23 cellular contexts compared by ENCODE assay signal in genomic region chr5:91417219-91417618, GRCh38. TPM values are rescaled to one million over a fixed set of nuclear protein-coding genes. Genes with fewer than 3 reads are reported as not detected.
DNase-seq lines count a peak whose midpoint lies in the region; ATAC-seq and TF ChIP-seq lines count a peak whose summit lies in the region.
"Had no signal": no experiment of that assay in that cellular context is flagged by ENCODE, and none has a peak within 500 bp of the region (broad histone marks: within the 10 kb centered on the region; RNA-seq: fewer than 3 reads in every experiment).

No MANE protein-coding gene starts in this region.

- no peak for TF ChIP-seq CTCF in WTC11 (IDR thresholded peaks at IDR 0.05)
- TF ChIP-seq CTCF in fibroblast of mammary gland (conservative IDR thresholded peaks at IDR 0.05; ENCODE audit: control insufficient read depth, insufficient read depth, low read depth, low read length), result no peak

- POLR2A ChIA-PET in WTC11 (lab: Charles Lee), result interaction anchor here (0.7 kb wide), 1 partner anchor 294 kb away, joined by 7 read pairs; no protein-coding TSS in a partner anchor

- ATAC-seq in WTC11 (no peak), GM21528 (IDR thresholded peaks at IDR 0.05; ENCODE audit: low FRiP score, unreplicated experiment) (no peak)
- ATAC-seq in activated T-helper 17 cell treated with anti-CD3 and anti-CD28 coated beads, Interleukin-2, amount 50 U/mL, for 72 hours (replicated peaks), result no peak
- ATAC-seq in effector memory CD8-positive, alpha-beta T cell (replicated peaks), result no peak
- no peak for ATAC-seq in activated CD4-positive, CD25-positive, alpha-beta regulatory T cell treated with anti-CD3 and anti-CD28 coated beads, Interleukin-2, amount 50 U/mL, for 24 hours
- ATAC-seq: natural killer cell treated with Interleukin-12 subunit alpha and Interleukin-12 subunit beta and Interleukin-15 and Interleukin-18, amount 100 ng/mL, for 72 hours had no signal

- H3K4me1 Mint-ChIP-seq in WTC11, result peaks cover 21% of the 10 kb centered on the region
- H3K4me1 Mint-ChIP-seq in activated T-helper 17 cell treated with anti-CD3 and anti-CD28 coated beads, Interleukin-2, amount 50 U/mL, for 72 hours, result no peaks in the 10 kb centered on the region
- peaks cover 1 to 17% of the 10 kb centered on the region in 2 donors for H3K4me1 Mint-ChIP-seq in effector memory CD8-positive, alpha-beta T cell (ENCODE audit: low read depth in 2 of 2)

- CTCF ChIA-PET in WTC11 (lab: Charles Lee), result interaction anchor here (1.0 to 6.8 kb wide), 3 partner anchors 32 to 197 kb away, joined by 3 to 109 read pairs (median 35); partner anchors contain the start of gene ARRDC3

- no peak overlapping the region for H3K4me3 Mint-ChIP-seq in WTC11
- H3K4me3 Mint-ChIP-seq in activated T-helper 17 cell treated with anti-CD3 and anti-CD28 coated beads, Interleukin-2, amount 50 U/mL, for 72 hours, result no peak overlapping the region
- no peak overlapping the region for H3K4me3 Mint-ChIP-seq in effector memory CD8-positive, alpha-beta T cell
- H3K4me3 Mint-ChIP-seq: activated naive CD8-positive, alpha-beta T cell treated with anti-CD3 and anti-CD28 coated beads, Interleukin-2, amount 10 ng/mL, durations not matched to agents 7 days and 5 days; CD4-positive, CD25-positive, alpha-beta regulatory T cell; HFFc6; natural killer cell treated with Interleukin-12 subunit alpha and Interleukin-12 subunit beta and Interleukin-15 and Interleukin-18, amount 100 ng/mL, for 72 hours had no signal

- H3K4me3 ChIP-seq in fibroblast of mammary gland (ENCODE audit: control insufficient read depth, low read depth, low read length), result no peak overlapping the region
- H3K4me3 ChIP-seq: suprapubic skin, uterus had no signal

- no peaks in the 10 kb centered on the region for H3K36me3 Mint-ChIP-seq in WTC11
- H3K36me3 Mint-ChIP-seq in activated T-helper 17 cell treated with anti-CD3 and anti-CD28 coated beads, Interleukin-2, amount 50 U/mL, for 72 hours (ENCODE audit: low read depth), result no peaks in the 10 kb centered on the region
- no peaks in the 10 kb centered on the region for H3K36me3 Mint-ChIP-seq in effector memory CD8-positive, alpha-beta T cell (ENCODE audit: insufficient read depth)
- H3K36me3 Mint-ChIP-seq: activated naive CD8-positive, alpha-beta T cell treated with anti-CD3 and anti-CD28 coated beads, Interleukin-2, amount 10 ng/mL, durations not matched to agents 7 days and 5 days; CD4-positive, CD25-positive, alpha-beta regulatory T cell; natural killer cell treated with Interleukin-12 subunit alpha and Interleukin-12 subunit beta and Interleukin-15 and Interleukin-18, amount 100 ng/mL, for 72 hours had no signal

- peak overlapping the region; percentile 78; the same call in 1 of the 2 replicates for H3K27ac Mint-ChIP-seq in WTC11
- H3K27ac Mint-ChIP-seq in activated T-helper 17 cell treated with anti-CD3 and anti-CD28 coated beads, Interleukin-2, amount 50 U/mL, for 72 hours, result no peak overlapping the region
- no peak overlapping the region for H3K27ac Mint-ChIP-seq in effector memory CD8-positive, alpha-beta T cell
- H3K27ac Mint-ChIP-seq: activated naive CD8-positive, alpha-beta T cell treated with anti-CD3 and anti-CD28 coated beads, Interleukin-2, amount 10 ng/mL, durations not matched to agents 7 days and 5 days; activated T-helper 2 cell treated with anti-CD3 and anti-CD28 coated beads, Interferon-gamma antibody, Interleukin-2, Interleukin-4, amounts not matched to agents 10 μg/mL and 5 μg/mL and 100 μg/mL, durations not matched to agents 14 hours and 24 hours and 36 hours; CD4-positive, CD25-positive, alpha-beta regulatory T cell; HFFc6 had no signal

- no peaks in the 10 kb centered on the region for H3K27me3 Mint-ChIP-seq in WTC11 (ENCODE audit: low read depth)
- H3K27me3 Mint-ChIP-seq in activated T-helper 17 cell treated with anti-CD3 and anti-CD28 coated beads, Interleukin-2, amount 50 U/mL, for 72 hours, result no peaks in the 10 kb centered on the region
- no peaks in the 10 kb centered on the region for H3K27me3 Mint-ChIP-seq in effector memory CD8-positive, alpha-beta T cell
- H3K27me3 Mint-ChIP-seq: activated naive CD8-positive, alpha-beta T cell treated with anti-CD3 and anti-CD28 coated beads, Interleukin-2, amount 10 ng/mL, durations not matched to agents 7 days and 5 days; natural killer cell treated with Interleukin-12 subunit alpha and Interleukin-12 subunit beta and Interleukin-15 and Interleukin-18, amount 100 ng/mL, for 72 hours had no signal

- DNase-seq in EL, result peak; percentile 1
- no peak for DNase-seq in WTC11 (ENCODE audit: low spot score)
- DNase-seq in fibroblast of mammary gland (ENCODE audit: low read depth), result peak; percentile 19
- DNase-seq in renal cortical epithelial cell (ENCODE audit: low read depth), result peak; percentile 50
- no peak for DNase-seq in effector memory CD8-positive, alpha-beta T cell
- DNase-seq: activated naive CD8-positive, alpha-beta T cell treated with anti-CD3 and anti-CD28 coated beads, Interleukin-2, amount 10 ng/mL, durations not matched to agents 7 days and 5 days; CD4-positive, CD25-positive, alpha-beta regulatory T cell; cortex of kidney; DMS 273 treated with DMSO at 0.1 percent for 48 hours; foreskin melanocyte; HFFc6; hypothalamus; NCI-H1417; NCI-H510A treated with DMSO at 0.1 percent for 48 hours; NK-92 treated with Interleukin-12 subunit alpha and Interleukin-12 subunit beta, amount 100 ng/mL, for 24 hours; stimulated activated CD4-positive, alpha-beta T cell treated with anti-CD3 and anti-CD28 coated beads, Interleukin-1b, Interleukin-23, amount 100 ng/mL, for 48 hours; uterus had no signal

- peaks cover 4% of the 10 kb centered on the region; the same call in 1 of the 2 replicates for H3K9me3 Mint-ChIP-seq in WTC11
- H3K9me3 Mint-ChIP-seq in activated T-helper 17 cell treated with anti-CD3 and anti-CD28 coated beads, Interleukin-2, amount 50 U/mL, for 72 hours, result no peaks in the 10 kb centered on the region
- H3K9me3 Mint-ChIP-seq in effector memory CD8-positive, alpha-beta T cell, result no peaks in the 10 kb centered on the region
- H3K9me3 Mint-ChIP-seq: activated naive CD8-positive, alpha-beta T cell treated with anti-CD3 and anti-CD28 coated beads, Interleukin-2, amount 10 ng/mL, durations not matched to agents 7 days and 5 days; activated T-helper 2 cell treated with anti-CD3 and anti-CD28 coated beads, Interferon-gamma antibody, Interleukin-2, Interleukin-4, amounts not matched to agents 10 μg/mL and 5 μg/mL and 100 μg/mL, durations not matched to agents 14 hours and 24 hours and 36 hours; CD4-positive, CD25-positive, alpha-beta regulatory T cell; HFFc6; natural killer cell treated with Interleukin-12 subunit alpha and Interleukin-12 subunit beta and Interleukin-15 and Interleukin-18, amount 100 ng/mL, for 72 hours had no signal

TF ChIP-seq in WTC11, 78 proteins besides CTCF, POLR2A, EP300 and RAD21 (continues in another document):
- no peak for TF ChIP-seq FOXP1 (CRISPR knock-in tag; IDR thresholded peaks at IDR 0.05; ENCODE audit: borderline replicate concordance)
- TF ChIP-seq STAT6 (CRISPR knock-in tag; conservative IDR thresholded peaks at IDR 0.05; ENCODE audit: low read depth), result no peak
- TF ChIP-seq ZMAT4 (CRISPR knock-in tag; IDR thresholded peaks at IDR 0.05), result no peak
- no peak for TF ChIP-seq E2F1 (CRISPR knock-in tag; IDR thresholded peaks at IDR 0.05)
- TF ChIP-seq KAT7 (CRISPR knock-in tag; IDR thresholded peaks at IDR 0.05; ENCODE audit: borderline replicate concordance), result no peak
- TF ChIP-seq ZNF671 (CRISPR knock-in tag; IDR thresholded peaks at IDR 0.05), result no peak
- no peak for TF ChIP-seq HMGA2 (CRISPR knock-in tag; IDR thresholded peaks at IDR 0.05)
- no peak for TF ChIP-seq IRF1 (CRISPR knock-in tag; IDR thresholded peaks at IDR 0.05)

RNA-seq across cellular contexts. Expression of gene ARRDC3, which starts 34.1 kb away (rescaled TPM):
- total RNA-seq in WTC11 (2021), result 10.3 to 25.1 TPM (median 21.8 TPM) in 3 replicates
- total RNA-seq in renal cortical epithelial cell, result 93.9 and 147 TPM in 2 replicates
- 10 to 100 TPM; 17.5 to 60.9 TPM for total RNA-seq in activated T-helper 17 cell treated with anti-CD3 and anti-CD28 coated beads, Interleukin-2, amount 50 U/mL, for 72 hours

Comparison
In these comparisons a context has a peak if more than half of its experiments do, and no peak if none do; other contexts are left out.
1. DNase-seq: peak in EL (single experiment), fibroblast of mammary gland (single experiment) and renal cortical epithelial cell (single experiment); none in WTC11 (single experiment) and effector memory CD8-positive, alpha-beta T cell (0 of 3).